ENCODE assay signal across 1 cellular context in the genomic region with DNA sequence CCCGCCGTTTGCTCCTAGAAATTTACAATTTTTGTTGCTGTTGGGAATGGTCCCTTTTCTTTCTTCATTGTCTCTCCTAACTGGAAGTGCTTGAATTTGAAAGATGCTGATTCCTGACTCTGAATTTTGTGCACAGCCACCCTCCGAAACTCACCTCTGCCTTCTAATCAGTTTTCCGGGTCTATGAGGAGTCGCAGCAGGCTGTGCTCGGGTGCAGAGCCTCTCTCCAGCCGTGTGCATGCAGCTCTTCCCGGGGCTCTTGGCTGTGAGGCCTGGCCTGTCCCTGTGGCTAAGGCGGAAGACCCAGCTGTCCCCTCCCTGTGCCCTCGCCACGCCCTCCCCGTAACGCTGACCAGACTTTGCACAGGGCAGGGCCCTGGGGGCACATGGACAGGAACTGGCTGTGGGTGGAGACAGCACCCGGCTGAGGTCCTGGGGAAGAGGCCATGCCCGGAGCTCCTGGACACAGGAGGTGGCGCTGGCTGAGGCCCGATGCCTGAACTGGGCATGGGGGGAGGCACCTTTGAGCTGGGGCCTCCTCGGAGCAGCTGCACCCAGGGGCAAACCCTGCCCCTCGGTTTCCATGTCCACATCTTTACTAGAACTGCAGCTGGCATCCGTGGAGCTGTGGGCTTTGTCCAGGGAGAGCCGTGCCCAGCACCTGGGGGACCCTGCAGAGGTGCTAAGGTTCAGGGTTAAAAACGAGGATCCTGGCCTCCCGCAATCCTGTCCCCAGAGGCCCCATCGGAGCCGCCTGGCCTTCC.
A peak's percentile ranks its signal among the peaks of the same experiment; 100 is the strongest.
TF ChIP-seq lines count a peak whose summit lies in the region.

No MANE protein-coding gene starts in this region.

TF ChIP-seq in HepG2, 621 proteins besides CTCF, POLR2A, EP300 and RAD21 (continued from another document and continues in another):
- TF ChIP-seq, protein P1, sequence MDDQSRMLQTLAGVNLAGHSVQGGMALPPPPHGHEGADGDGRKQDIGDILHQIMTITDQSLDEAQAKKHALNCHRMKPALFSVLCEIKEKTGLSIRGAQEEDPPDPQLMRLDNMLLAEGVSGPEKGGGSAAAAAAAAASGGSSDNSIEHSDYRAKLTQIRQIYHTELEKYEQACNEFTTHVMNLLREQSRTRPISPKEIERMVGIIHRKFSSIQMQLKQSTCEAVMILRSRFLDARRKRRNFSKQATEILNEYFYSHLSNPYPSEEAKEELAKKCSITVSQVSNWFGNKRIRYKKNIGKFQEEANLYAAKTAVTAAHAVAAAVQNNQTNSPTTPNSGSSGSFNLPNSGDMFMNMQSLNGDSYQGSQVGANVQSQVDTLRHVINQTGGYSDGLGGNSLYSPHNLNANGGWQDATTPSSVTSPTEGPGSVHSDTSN (CRISPR knock-in tag; IDR thresholded peaks at IDR 0.05; ENCODE audit: borderline replicate concordance) = peak; percentile 69; the same call in 1 of the 2 replicates
- TF ChIP-seq EHMT2 (IDR thresholded peaks at IDR 0.05; ENCODE audit: borderline replicate concordance, low read depth, low read length) (no peak), TBX2 (CRISPR knock-in tag; IDR thresholded peaks at IDR 0.05; ENCODE audit: borderline replicate concordance) (peak; percentile 83), SMAD3 (CRISPR knock-in tag; IDR thresholded peaks at IDR 0.05) (peak; percentile 50; the same call in 1 of the 2 replicates), AHR (CRISPR knock-in tag; IDR thresholded peaks at IDR 0.05) (no peak), HIVEP1 (CRISPR knock-in tag; IDR thresholded peaks at IDR 0.05) (peak; percentile 91), JDP2 (CRISPR knock-in tag; IDR thresholded peaks at IDR 0.05; ENCODE audit: borderline replicate concordance) (no peak), POLR2AphosphoS2 (IDR thresholded peaks at IDR 0.05; ENCODE audit: low read depth, low read length) (no peak), CEBPG (CRISPR knock-in tag; IDR thresholded peaks at IDR 0.05) (peak; percentile 65), THAP11 (CRISPR knock-in tag; IDR thresholded peaks at IDR 0.05) (peak; percentile 76), ZNF569 (CRISPR knock-in tag; IDR thresholded peaks at IDR 0.05; ENCODE audit: borderline replicate concordance) (no peak), FOXP1 (IDR thresholded peaks at IDR 0.05) (no peak), FOXP1 (CRISPR knock-in tag; IDR thresholded peaks at IDR 0.05) (0 out of 2 replicates have a peak, but pooled peaks have one; percentile 20), NAIF1 (CRISPR knock-in tag; IDR thresholded peaks at IDR 0.05; ENCODE audit: borderline replicate concordance) (no peak), ZNF30 (CRISPR knock-in tag; IDR thresholded peaks at IDR 0.05) (no peak; the same call in 1 of the 2 replicates), SMARCE1 (IDR thresholded peaks at IDR 0.05; ENCODE audit: borderline replicate concordance) (no peak), TAF15 (IDR thresholded peaks at IDR 0.05; ENCODE audit: low read depth, low read length, poor library complexity, severe bottlenecking) (peak; percentile 48), ZNF207 (IDR thresholded peaks at IDR 0.05; ENCODE audit: borderline replicate concordance) (no peak), CBX5 (CRISPR knock-in tag; IDR thresholded peaks at IDR 0.05; ENCODE audit: borderline replicate concordance) (0 out of 2 replicates have a peak, but pooled peaks have one; percentile 55), STAG1 (CRISPR knock-in tag; IDR thresholded peaks at IDR 0.05) (no peak), ZNF557 (CRISPR knock-in tag; IDR thresholded peaks at IDR 0.05) (no peak), NRL (CRISPR knock-in tag; IDR thresholded peaks at IDR 0.05; ENCODE audit: borderline replicate concordance) (no peak; the same call in 1 of the 2 replicates), NR2C2 (CRISPR knock-in tag; IDR thresholded peaks at IDR 0.05; ENCODE audit: borderline replicate concordance) (peak; percentile 77), ZNF891 (CRISPR knock-in tag; IDR thresholded peaks at IDR 0.05) (peak; percentile 69; the same call in 1 of the 2 replicates), HNF4G (IDR thresholded peaks at IDR 0.05; ENCODE audit: borderline replicate concordance, low read depth, low read length) (peak; percentile 71), HNF4G (CRISPR knock-in tag; IDR thresholded peaks at IDR 0.05; ENCODE audit: borderline replicate concordance, low read depth) (peak; percentile 93), ZNF709 (CRISPR knock-in tag; IDR thresholded peaks at IDR 0.05) (peak; percentile 85), PTBP1 (IDR thresholded peaks at IDR 0.05; ENCODE audit: low read depth, low read length, poor library complexity, severe bottlenecking) (no peak), FIP1L1 (IDR thresholded peaks at IDR 0.05; ENCODE audit: borderline replicate concordance, insufficient read depth, low read depth, low read length) (0 out of 2 replicates have a peak, but pooled peaks have one; percentile 57), HNRNPH1 (optimal IDR thresholded peaks at IDR 0.05; ENCODE audit: low read depth, low read length) (no peak), ZNF746 (CRISPR knock-in tag; IDR thresholded peaks at IDR 0.05) (peak; percentile 78), ZFP62 (CRISPR knock-in tag; IDR thresholded peaks at IDR 0.05) (no peak), FOXM1 (CRISPR knock-in tag; IDR thresholded peaks at IDR 0.05) (no peak), ZNF24 (IDR thresholded peaks at IDR 0.05) (no peak), ZNF713 (CRISPR knock-in tag; IDR thresholded peaks at IDR 0.05) (0 out of 2 replicates have a peak, but pooled peaks have one; percentile 89), KMT2A (CRISPR knock-in tag; IDR thresholded peaks at IDR 0.05) (peak; percentile 42; the same call in 1 of the 2 replicates), RFX5 (IDR thresholded peaks at IDR 0.05; ENCODE audit: low read depth, low read length) (no peak), ZNF780A (CRISPR knock-in tag; IDR thresholded peaks at IDR 0.05) (no peak), NR2F2 (IDR thresholded peaks at IDR 0.05; ENCODE audit: borderline replicate concordance, low read depth) (no peak), ZKSCAN1 (IDR thresholded peaks at IDR 0.05; ENCODE audit: low read length) (no peak), ONECUT2 (CRISPR knock-in tag; IDR thresholded peaks at IDR 0.05) (no peak), ESRRA (CRISPR knock-in tag; IDR thresholded peaks at IDR 0.05; ENCODE audit: low read depth) (peak; percentile 92), POLR2G (IDR thresholded peaks at IDR 0.05; ENCODE audit: low read depth, low read length) (peak; percentile 98), MED1 (CRISPR knock-in tag; IDR thresholded peaks at IDR 0.05) (peak; percentile 80), GLI4 (CRISPR knock-in tag; IDR thresholded peaks at IDR 0.05; ENCODE audit: borderline replicate concordance) (no peak)
- TF ChIP-seq, protein P2, sequence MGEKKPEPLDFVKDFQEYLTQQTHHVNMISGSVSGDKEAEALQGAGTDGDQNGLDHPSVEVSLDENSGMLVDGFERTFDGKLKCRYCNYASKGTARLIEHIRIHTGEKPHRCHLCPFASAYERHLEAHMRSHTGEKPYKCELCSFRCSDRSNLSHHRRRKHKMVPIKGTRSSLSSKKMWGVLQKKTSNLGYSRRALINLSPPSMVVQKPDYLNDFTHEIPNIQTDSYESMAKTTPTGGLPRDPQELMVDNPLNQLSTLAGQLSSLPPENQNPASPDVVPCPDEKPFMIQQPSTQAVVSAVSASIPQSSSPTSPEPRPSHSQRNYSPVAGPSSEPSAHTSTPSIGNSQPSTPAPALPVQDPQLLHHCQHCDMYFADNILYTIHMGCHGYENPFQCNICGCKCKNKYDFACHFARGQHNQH (CRISPR knock-in tag; IDR thresholded peaks at IDR 0.05) = peak; percentile 91
- TF ChIP-seq, protein P3, sequence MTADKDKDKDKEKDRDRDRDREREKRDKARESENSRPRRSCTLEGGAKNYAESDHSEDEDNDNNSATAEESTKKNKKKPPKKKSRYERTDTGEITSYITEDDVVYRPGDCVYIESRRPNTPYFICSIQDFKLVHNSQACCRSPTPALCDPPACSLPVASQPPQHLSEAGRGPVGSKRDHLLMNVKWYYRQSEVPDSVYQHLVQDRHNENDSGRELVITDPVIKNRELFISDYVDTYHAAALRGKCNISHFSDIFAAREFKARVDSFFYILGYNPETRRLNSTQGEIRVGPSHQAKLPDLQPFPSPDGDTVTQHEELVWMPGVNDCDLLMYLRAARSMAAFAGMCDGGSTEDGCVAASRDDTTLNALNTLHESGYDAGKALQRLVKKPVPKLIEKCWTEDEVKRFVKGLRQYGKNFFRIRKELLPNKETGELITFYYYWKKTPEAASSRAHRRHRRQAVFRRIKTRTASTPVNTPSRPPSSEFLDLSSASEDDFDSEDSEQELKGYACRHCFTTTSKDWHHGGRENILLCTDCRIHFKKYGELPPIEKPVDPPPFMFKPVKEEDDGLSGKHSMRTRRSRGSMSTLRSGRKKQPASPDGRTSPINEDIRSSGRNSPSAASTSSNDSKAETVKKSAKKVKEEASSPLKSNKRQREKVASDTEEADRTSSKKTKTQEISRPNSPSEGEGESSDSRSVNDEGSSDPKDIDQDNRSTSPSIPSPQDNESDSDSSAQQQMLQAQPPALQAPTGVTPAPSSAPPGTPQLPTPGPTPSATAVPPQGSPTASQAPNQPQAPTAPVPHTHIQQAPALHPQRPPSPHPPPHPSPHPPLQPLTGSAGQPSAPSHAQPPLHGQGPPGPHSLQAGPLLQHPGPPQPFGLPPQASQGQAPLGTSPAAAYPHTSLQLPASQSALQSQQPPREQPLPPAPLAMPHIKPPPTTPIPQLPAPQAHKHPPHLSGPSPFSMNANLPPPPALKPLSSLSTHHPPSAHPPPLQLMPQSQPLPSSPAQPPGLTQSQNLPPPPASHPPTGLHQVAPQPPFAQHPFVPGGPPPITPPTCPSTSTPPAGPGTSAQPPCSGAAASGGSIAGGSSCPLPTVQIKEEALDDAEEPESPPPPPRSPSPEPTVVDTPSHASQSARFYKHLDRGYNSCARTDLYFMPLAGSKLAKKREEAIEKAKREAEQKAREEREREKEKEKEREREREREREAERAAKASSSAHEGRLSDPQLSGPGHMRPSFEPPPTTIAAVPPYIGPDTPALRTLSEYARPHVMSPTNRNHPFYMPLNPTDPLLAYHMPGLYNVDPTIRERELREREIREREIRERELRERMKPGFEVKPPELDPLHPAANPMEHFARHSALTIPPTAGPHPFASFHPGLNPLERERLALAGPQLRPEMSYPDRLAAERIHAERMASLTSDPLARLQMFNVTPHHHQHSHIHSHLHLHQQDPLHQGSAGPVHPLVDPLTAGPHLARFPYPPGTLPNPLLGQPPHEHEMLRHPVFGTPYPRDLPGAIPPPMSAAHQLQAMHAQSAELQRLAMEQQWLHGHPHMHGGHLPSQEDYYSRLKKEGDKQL (CRISPR knock-in tag; IDR thresholded peaks at IDR 0.05; ENCODE audit: low read depth) = no peak; the same call in 1 of the 2 replicates
- TF ChIP-seq, protein P4, sequence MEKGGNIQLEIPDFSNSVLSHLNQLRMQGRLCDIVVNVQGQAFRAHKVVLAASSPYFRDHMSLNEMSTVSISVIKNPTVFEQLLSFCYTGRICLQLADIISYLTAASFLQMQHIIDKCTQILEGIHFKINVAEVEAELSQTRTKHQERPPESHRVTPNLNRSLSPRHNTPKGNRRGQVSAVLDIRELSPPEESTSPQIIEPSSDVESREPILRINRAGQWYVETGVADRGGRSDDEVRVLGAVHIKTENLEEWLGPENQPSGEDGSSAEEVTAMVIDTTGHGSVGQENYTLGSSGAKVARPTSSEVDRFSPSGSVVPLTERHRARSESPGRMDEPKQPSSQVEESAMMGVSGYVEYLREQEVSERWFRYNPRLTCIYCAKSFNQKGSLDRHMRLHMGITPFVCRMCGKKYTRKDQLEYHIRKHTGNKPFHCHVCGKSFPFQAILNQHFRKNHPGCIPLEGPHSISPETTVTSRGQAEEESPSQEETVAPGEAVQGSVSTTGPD (CRISPR knock-in tag; IDR thresholded peaks at IDR 0.05) = no peak
- TF ChIP-seq, protein P5, sequence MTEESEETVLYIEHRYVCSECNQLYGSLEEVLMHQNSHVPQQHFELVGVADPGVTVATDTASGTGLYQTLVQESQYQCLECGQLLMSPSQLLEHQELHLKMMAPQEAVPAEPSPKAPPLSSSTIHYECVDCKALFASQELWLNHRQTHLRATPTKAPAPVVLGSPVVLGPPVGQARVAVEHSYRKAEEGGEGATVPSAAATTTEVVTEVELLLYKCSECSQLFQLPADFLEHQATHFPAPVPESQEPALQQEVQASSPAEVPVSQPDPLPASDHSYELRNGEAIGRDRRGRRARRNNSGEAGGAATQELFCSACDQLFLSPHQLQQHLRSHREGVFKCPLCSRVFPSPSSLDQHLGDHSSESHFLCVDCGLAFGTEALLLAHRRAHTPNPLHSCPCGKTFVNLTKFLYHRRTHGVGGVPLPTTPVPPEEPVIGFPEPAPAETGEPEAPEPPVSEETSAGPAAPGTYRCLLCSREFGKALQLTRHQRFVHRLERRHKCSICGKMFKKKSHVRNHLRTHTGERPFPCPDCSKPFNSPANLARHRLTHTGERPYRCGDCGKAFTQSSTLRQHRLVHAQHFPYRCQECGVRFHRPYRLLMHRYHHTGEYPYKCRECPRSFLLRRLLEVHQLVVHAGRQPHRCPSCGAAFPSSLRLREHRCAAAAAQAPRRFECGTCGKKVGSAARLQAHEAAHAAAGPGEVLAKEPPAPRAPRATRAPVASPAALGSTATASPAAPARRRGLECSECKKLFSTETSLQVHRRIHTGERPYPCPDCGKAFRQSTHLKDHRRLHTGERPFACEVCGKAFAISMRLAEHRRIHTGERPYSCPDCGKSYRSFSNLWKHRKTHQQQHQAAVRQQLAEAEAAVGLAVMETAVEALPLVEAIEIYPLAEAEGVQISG (CRISPR knock-in tag; IDR thresholded peaks at IDR 0.05) = peak; percentile 81
- TF ChIP-seq, protein P6, sequence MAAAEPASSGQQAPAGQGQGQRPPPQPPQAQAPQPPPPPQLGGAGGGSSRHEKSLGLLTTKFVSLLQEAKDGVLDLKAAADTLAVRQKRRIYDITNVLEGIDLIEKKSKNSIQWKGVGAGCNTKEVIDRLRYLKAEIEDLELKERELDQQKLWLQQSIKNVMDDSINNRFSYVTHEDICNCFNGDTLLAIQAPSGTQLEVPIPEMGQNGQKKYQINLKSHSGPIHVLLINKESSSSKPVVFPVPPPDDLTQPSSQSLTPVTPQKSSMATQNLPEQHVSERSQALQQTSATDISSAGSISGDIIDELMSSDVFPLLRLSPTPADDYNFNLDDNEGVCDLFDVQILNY (CRISPR knock-in tag; conservative IDR thresholded peaks at IDR 0.05) = no peak
- TF ChIP-seq, protein P7, sequence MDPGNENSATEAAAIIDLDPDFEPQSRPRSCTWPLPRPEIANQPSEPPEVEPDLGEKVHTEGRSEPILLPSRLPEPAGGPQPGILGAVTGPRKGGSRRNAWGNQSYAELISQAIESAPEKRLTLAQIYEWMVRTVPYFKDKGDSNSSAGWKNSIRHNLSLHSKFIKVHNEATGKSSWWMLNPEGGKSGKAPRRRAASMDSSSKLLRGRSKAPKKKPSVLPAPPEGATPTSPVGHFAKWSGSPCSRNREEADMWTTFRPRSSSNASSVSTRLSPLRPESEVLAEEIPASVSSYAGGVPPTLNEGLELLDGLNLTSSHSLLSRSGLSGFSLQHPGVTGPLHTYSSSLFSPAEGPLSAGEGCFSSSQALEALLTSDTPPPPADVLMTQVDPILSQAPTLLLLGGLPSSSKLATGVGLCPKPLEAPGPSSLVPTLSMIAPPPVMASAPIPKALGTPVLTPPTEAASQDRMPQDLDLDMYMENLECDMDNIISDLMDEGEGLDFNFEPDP (CRISPR knock-in tag; conservative IDR thresholded peaks at IDR 0.05) = no peak
